ENCODE assay signal across 15 cellular contexts in genomic region chr1:195740862-195741261, GRCh38.
"Had no signal": no experiment of that assay in that cellular context is flagged by ENCODE, and none has a peak within 500 bp of the region (broad histone marks: within the 10 kb centered on the region; RNA-seq: fewer than 3 reads in every experiment).

No MANE protein-coding gene starts in this region.

- H3K36me3 ChIP-seq: cardiac muscle cell, suprapubic skin had no signal

- H3K27me3 ChIP-seq: cardiac muscle cell, suprapubic skin had no signal

- H3K4me1 ChIP-seq: suprapubic skin had no signal

- ATAC-seq: activated naive CD8-positive, alpha-beta T cell treated with anti-CD3 and anti-CD28 coated beads, Interleukin-2, amount 50 U/mL, for 24 hours; activated T-helper 17 cell treated with anti-CD3 and anti-CD28 coated beads, Interleukin-2, amount 50 U/mL, for 72 hours; left ventricle myocardium superior had no signal

- DNase-seq: activated CD4-positive, alpha-beta T cell treated with anti-CD3 and anti-CD28 coated beads for 1 hour; activated CD4-positive, alpha-beta T cell treated with anti-CD3 and anti-CD28 coated beads, Interleukin-2, amount 50 U/mL, for 48 hours; activated naive CD4-positive, alpha-beta T cell treated with anti-CD3 and anti-CD28 coated beads for 36 hours; activated naive CD8-positive, alpha-beta T cell treated with anti-CD3 and anti-CD28 coated beads, Interleukin-2, amount 50 U/mL, for 24 hours; glutamatergic neuron; kidney glomerular epithelial cell; left ventricle myocardium superior; nephron progenitor cell; occipital lobe; stimulated activated CD4-positive, alpha-beta T cell treated with anti-CD3 and anti-CD28 coated beads, Interleukin-15, amount 100 ng/mL, for 24 hours; stimulated activated CD4-positive, alpha-beta T cell treated with anti-CD3 and anti-CD28 coated beads, Interleukin-4, amount 100 ng/mL, for 1 hour; stimulated activated naive CD4-positive, alpha-beta T cell had no signal

- H3K9me3 ChIP-seq: suprapubic skin had no signal

- H3K27ac ChIP-seq: cardiac muscle cell, suprapubic skin had no signal

- H3K4me3 ChIP-seq: cardiac muscle cell, suprapubic skin had no signal
